ENCODE assay signal across 1 cellular context in the genomic region with DNA sequence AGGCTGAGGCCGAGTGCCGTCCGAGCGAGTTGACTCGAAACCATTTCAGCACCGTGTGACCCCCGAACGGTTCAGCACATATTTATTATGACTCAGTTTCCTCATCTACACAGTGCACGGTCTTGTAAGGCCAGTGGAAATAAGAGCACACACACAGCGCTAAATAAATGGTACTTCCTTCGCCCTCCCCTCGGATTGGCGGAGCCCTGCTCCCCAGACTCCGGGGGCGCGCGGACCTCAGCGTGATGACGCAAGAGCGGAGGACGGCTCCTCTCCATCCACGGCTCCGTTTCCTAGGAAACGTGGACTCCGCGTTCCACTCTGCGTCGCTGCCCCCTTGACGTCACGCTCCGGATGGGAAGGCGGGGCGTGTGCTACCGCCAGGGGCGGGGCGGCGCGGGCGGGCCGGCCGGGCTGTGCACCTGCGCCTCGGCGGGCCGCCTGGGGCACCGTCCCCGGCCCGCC.
TF ChIP-seq lines count a peak whose summit lies in the region.

A gene with protein sequence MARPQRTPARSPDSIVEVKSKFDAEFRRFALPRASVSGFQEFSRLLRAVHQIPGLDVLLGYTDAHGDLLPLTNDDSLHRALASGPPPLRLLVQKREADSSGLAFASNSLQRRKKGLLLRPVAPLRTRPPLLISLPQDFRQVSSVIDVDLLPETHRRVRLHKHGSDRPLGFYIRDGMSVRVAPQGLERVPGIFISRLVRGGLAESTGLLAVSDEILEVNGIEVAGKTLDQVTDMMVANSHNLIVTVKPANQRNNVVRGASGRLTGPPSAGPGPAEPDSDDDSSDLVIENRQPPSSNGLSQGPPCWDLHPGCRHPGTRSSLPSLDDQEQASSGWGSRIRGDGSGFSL (plus strand): TSS at position 397 of the 465 bp plus-strand sequence. CDS start 79 bp downstream, outside the sequence.

TF ChIP-seq in HepG2, 621 proteins besides CTCF, POLR2A, EP300 and RAD21 (continued from another document and continues in another):
- TF ChIP-seq, protein P1, sequence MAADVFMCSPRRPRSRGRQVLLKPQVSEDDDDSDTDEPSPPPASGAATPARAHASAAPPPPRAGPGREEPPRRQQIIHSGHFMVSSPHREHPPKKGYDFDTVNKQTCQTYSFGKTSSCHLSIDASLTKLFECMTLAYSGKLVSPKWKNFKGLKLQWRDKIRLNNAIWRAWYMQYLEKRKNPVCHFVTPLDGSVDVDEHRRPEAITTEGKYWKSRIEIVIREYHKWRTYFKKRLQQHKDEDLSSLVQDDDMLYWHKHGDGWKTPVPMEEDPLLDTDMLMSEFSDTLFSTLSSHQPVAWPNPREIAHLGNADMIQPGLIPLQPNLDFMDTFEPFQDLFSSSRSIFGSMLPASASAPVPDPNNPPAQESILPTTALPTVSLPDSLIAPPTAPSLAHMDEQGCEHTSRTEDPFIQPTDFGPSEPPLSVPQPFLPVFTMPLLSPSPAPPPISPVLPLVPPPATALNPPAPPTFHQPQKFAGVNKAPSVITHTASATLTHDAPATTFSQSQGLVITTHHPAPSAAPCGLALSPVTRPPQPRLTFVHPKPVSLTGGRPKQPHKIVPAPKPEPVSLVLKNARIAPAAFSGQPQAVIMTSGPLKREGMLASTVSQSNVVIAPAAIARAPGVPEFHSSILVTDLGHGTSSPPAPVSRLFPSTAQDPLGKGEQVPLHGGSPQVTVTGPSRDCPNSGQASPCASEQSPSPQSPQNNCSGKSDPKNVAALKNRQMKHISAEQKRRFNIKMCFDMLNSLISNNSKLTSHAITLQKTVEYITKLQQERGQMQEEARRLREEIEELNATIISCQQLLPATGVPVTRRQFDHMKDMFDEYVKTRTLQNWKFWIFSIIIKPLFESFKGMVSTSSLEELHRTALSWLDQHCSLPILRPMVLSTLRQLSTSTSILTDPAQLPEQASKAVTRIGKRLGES (CRISPR knock-in tag; IDR thresholded peaks at IDR 0.05; ENCODE audit: borderline replicate concordance) = no peak
- TF ChIP-seq CREB1 (IDR thresholded peaks at IDR 0.05) = peak; percentile 98
- TF ChIP-seq CREB1 (CRISPR knock-in tag; IDR thresholded peaks at IDR 0.05) = peak; percentile 89
- TF ChIP-seq ZNF431 (CRISPR knock-in tag; IDR thresholded peaks at IDR 0.05; ENCODE audit: borderline replicate concordance, low read depth) = no peak
- TF ChIP-seq PITX1 (CRISPR knock-in tag; IDR thresholded peaks at IDR 0.05) = no peak
- TF ChIP-seq, protein P2, sequence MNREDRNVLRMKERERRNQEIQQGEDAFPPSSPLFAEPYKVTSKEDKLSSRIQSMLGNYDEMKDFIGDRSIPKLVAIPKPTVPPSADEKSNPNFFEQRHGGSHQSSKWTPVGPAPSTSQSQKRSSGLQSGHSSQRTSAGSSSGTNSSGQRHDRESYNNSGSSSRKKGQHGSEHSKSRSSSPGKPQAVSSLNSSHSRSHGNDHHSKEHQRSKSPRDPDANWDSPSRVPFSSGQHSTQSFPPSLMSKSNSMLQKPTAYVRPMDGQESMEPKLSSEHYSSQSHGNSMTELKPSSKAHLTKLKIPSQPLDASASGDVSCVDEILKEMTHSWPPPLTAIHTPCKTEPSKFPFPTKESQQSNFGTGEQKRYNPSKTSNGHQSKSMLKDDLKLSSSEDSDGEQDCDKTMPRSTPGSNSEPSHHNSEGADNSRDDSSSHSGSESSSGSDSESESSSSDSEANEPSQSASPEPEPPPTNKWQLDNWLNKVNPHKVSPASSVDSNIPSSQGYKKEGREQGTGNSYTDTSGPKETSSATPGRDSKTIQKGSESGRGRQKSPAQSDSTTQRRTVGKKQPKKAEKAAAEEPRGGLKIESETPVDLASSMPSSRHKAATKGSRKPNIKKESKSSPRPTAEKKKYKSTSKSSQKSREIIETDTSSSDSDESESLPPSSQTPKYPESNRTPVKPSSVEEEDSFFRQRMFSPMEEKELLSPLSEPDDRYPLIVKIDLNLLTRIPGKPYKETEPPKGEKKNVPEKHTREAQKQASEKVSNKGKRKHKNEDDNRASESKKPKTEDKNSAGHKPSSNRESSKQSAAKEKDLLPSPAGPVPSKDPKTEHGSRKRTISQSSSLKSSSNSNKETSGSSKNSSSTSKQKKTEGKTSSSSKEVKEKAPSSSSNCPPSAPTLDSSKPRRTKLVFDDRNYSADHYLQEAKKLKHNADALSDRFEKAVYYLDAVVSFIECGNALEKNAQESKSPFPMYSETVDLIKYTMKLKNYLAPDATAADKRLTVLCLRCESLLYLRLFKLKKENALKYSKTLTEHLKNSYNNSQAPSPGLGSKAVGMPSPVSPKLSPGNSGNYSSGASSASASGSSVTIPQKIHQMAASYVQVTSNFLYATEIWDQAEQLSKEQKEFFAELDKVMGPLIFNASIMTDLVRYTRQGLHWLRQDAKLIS (CRISPR knock-in tag; IDR thresholded peaks at IDR 0.05) = no peak
- TF ChIP-seq KAT8 (CRISPR knock-in tag; IDR thresholded peaks at IDR 0.05) = no peak; the same call in none of the 2 replicates
- peak; percentile 64; the same call in 1 of the 2 replicates for TF ChIP-seq NR2C2 (CRISPR knock-in tag; IDR thresholded peaks at IDR 0.05; ENCODE audit: borderline replicate concordance)
- no peak for TF ChIP-seq ZNF383 (CRISPR knock-in tag; IDR thresholded peaks at IDR 0.05; ENCODE audit: borderline replicate concordance)
- no peak for TF ChIP-seq PAWR (CRISPR knock-in tag; IDR thresholded peaks at IDR 0.05; ENCODE audit: borderline replicate concordance)
- no peak for TF ChIP-seq ZFP41 (CRISPR knock-in tag; IDR thresholded peaks at IDR 0.05; ENCODE audit: borderline replicate concordance)
- no peak for TF ChIP-seq ZNF570 (CRISPR knock-in tag; IDR thresholded peaks at IDR 0.05; ENCODE audit: borderline replicate concordance)
- no peak for TF ChIP-seq PHF5A (CRISPR knock-in tag; IDR thresholded peaks at IDR 0.05; ENCODE audit: low read depth, unreplicated experiment)
- TF ChIP-seq FOSL2 (CRISPR knock-in tag; IDR thresholded peaks at IDR 0.05) = peak; percentile 63; the same call in 1 of the 2 replicates
- no peak for TF ChIP-seq CCAR2 (optimal IDR thresholded peaks at IDR 0.05; ENCODE audit: low read depth, low read length)
- no peak for TF ChIP-seq MTA1 (CRISPR knock-in tag; IDR thresholded peaks at IDR 0.05; ENCODE audit: borderline replicate concordance)
- TF ChIP-seq ELF1 (CRISPR knock-in tag; IDR thresholded peaks at IDR 0.05) = no peak
- no peak for TF ChIP-seq ZFP90 (CRISPR knock-in tag; IDR thresholded peaks at IDR 0.05; ENCODE audit: borderline replicate concordance)
- no peak for TF ChIP-seq ZNF180 (CRISPR knock-in tag; IDR thresholded peaks at IDR 0.05; ENCODE audit: borderline replicate concordance, low read depth)
- no peak for TF ChIP-seq RBAK (CRISPR knock-in tag; IDR thresholded peaks at IDR 0.05)
- 0 out of 2 replicates have a peak, but pooled peaks have one; percentile 1 for TF ChIP-seq SMAD1 (CRISPR knock-in tag; IDR thresholded peaks at IDR 0.05; ENCODE audit: borderline replicate concordance, low read depth)
- no peak for TF ChIP-seq ERF (CRISPR knock-in tag; IDR thresholded peaks at IDR 0.05)
- TF ChIP-seq, protein P3, sequence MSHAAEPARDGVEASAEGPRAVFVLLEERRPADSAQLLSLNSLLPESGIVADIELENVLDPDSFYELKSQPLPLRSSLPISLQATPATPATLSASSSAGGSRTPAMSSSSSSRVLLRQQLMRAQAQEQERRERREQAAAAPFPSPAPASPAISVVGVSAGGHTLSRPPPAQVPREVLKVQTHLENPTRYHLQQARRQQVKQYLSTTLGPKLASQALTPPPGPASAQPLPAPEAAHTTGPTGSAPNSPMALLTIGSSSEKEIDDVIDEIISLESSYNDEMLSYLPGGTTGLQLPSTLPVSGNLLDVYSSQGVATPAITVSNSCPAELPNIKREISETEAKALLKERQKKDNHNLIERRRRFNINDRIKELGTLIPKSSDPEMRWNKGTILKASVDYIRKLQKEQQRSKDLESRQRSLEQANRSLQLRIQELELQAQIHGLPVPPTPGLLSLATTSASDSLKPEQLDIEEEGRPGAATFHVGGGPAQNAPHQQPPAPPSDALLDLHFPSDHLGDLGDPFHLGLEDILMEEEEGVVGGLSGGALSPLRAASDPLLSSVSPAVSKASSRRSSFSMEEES (CRISPR knock-in tag; IDR thresholded peaks at IDR 0.05) = no peak
- peak; percentile 20; the same call in 1 of the 2 replicates for TF ChIP-seq GABPB1 (CRISPR knock-in tag; IDR thresholded peaks at IDR 0.05)
- no peak for TF ChIP-seq ZNF660 (CRISPR knock-in tag; IDR thresholded peaks at IDR 0.05; ENCODE audit: borderline replicate concordance, low read depth)
- TF ChIP-seq ZZZ3 (CRISPR knock-in tag; IDR thresholded peaks at IDR 0.05; ENCODE audit: borderline replicate concordance) = no peak
- no peak for TF ChIP-seq FIP1L1 (IDR thresholded peaks at IDR 0.05; ENCODE audit: borderline replicate concordance, insufficient read depth, low read depth, low read length)
- no peak for TF ChIP-seq RORA (CRISPR knock-in tag; IDR thresholded peaks at IDR 0.05)
- no peak for TF ChIP-seq NCOA1 (CRISPR knock-in tag; IDR thresholded peaks at IDR 0.05)
- TF ChIP-seq, protein P4, sequence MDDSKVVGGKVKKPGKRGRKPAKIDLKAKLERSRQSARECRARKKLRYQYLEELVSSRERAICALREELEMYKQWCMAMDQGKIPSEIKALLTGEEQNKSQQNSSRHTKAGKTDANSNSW (CRISPR knock-in tag; IDR thresholded peaks at IDR 0.05; ENCODE audit: borderline replicate concordance) = no peak
- TF ChIP-seq ZNF251 (CRISPR knock-in tag; IDR thresholded peaks at IDR 0.05) = no peak
- no peak for TF ChIP-seq TCF7L2 (IDR thresholded peaks at IDR 0.05; ENCODE audit: low read depth, low read length)
- no peak for TF ChIP-seq HOXA9 (CRISPR knock-in tag; IDR thresholded peaks at IDR 0.05; ENCODE audit: borderline replicate concordance)
- no peak for TF ChIP-seq PCBP1 (IDR thresholded peaks at IDR 0.05; ENCODE audit: borderline replicate concordance, low read depth, low read length)
- TF ChIP-seq, protein P5, sequence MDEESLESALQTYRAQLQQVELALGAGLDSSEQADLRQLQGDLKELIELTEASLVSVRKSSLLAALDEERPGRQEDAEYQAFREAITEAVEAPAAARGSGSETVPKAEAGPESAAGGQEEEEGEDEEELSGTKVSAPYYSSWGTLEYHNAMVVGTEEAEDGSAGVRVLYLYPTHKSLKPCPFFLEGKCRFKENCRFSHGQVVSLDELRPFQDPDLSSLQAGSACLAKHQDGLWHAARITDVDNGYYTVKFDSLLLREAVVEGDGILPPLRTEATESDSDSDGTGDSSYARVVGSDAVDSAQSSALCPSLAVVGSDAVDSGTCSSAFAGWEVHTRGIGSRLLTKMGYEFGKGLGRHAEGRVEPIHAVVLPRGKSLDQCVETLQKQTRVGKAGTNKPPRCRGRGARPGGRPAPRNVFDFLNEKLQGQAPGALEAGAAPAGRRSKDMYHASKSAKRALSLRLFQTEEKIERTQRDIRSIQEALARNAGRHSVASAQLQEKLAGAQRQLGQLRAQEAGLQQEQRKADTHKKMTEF (CRISPR knock-in tag; IDR thresholded peaks at IDR 0.05) = no peak
- TF ChIP-seq, protein P6, sequence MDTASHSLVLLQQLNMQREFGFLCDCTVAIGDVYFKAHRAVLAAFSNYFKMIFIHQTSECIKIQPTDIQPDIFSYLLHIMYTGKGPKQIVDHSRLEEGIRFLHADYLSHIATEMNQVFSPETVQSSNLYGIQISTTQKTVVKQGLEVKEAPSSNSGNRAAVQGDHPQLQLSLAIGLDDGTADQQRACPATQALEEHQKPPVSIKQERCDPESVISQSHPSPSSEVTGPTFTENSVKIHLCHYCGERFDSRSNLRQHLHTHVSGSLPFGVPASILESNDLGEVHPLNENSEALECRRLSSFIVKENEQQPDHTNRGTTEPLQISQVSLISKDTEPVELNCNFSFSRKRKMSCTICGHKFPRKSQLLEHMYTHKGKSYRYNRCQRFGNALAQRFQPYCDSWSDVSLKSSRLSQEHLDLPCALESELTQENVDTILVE (CRISPR knock-in tag; IDR thresholded peaks at IDR 0.05) = peak; percentile 14; the same call in 1 of the 2 replicates
- TF ChIP-seq ADNP (CRISPR knock-in tag; IDR thresholded peaks at IDR 0.05) = no peak
- TF ChIP-seq ZMYM4 (CRISPR knock-in tag; IDR thresholded peaks at IDR 0.05) = no peak
- TF ChIP-seq, protein P7, sequence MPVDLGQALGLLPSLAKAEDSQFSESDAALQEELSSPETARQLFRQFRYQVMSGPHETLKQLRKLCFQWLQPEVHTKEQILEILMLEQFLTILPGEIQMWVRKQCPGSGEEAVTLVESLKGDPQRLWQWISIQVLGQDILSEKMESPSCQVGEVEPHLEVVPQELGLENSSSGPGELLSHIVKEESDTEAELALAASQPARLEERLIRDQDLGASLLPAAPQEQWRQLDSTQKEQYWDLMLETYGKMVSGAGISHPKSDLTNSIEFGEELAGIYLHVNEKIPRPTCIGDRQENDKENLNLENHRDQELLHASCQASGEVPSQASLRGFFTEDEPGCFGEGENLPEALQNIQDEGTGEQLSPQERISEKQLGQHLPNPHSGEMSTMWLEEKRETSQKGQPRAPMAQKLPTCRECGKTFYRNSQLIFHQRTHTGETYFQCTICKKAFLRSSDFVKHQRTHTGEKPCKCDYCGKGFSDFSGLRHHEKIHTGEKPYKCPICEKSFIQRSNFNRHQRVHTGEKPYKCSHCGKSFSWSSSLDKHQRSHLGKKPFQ (CRISPR knock-in tag; IDR thresholded peaks at IDR 0.05; ENCODE audit: insufficient replicate concordance) = no peak
- TF ChIP-seq ZNF674 (CRISPR knock-in tag; IDR thresholded peaks at IDR 0.05; ENCODE audit: low read depth) = no peak
- TF ChIP-seq, protein P8, sequence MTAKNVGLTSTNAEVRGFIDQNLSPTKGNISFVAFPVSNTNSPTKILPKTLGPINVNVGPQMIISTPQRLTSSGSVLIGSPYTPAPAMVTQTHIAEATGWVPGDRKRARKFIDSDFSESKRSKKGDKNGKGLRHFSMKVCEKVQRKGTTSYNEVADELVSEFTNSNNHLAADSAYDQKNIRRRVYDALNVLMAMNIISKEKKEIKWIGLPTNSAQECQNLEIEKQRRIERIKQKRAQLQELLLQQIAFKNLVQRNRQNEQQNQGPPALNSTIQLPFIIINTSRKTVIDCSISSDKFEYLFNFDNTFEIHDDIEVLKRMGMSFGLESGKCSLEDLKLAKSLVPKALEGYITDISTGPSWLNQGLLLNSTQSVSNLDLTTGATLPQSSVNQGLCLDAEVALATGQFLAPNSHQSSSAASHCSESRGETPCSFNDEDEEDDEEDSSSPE (CRISPR knock-in tag; IDR thresholded peaks at IDR 0.05) = no peak
- TF ChIP-seq MED13 (CRISPR knock-in tag; IDR thresholded peaks at IDR 0.05) = no peak
- 0 out of 2 replicates have a peak, but pooled peaks have one; percentile 10 for TF ChIP-seq ZBTB20 (CRISPR knock-in tag; IDR thresholded peaks at IDR 0.05; ENCODE audit: borderline replicate concordance, low read depth)
- no peak for TF ChIP-seq SMAD3 (CRISPR knock-in tag; IDR thresholded peaks at IDR 0.05)
- no peak for TF ChIP-seq ZNF550 (CRISPR knock-in tag; IDR thresholded peaks at IDR 0.05; ENCODE audit: borderline replicate concordance)
- TF ChIP-seq, protein P9, sequence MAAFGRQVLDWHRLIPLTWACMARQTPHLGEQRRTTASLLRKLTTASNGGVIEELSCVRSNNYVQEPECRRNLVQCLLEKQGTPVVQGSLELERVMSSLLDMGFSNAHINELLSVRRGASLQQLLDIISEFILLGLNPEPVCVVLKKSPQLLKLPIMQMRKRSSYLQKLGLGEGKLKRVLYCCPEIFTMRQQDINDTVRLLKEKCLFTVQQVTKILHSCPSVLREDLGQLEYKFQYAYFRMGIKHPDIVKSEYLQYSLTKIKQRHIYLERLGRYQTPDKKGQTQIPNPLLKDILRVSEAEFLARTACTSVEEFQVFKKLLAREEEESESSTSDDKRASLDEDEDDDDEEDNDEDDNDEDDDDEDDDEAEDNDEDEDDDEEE (CRISPR knock-in tag; IDR thresholded peaks at IDR 0.05) = no peak
- no peak for TF ChIP-seq MATR3 (CRISPR knock-in tag; IDR thresholded peaks at IDR 0.05)
- no peak for TF ChIP-seq ZNF577 (CRISPR knock-in tag; IDR thresholded peaks at IDR 0.05; ENCODE audit: borderline replicate concordance, low read depth)
- TF ChIP-seq ZNF720 (CRISPR knock-in tag; IDR thresholded peaks at IDR 0.05) = no peak
- no peak for TF ChIP-seq ZNF747 (CRISPR knock-in tag; IDR thresholded peaks at IDR 0.05; ENCODE audit: borderline replicate concordance)
- TF ChIP-seq NFATC3 (CRISPR knock-in tag; IDR thresholded peaks at IDR 0.05) = no peak
- no peak for TF ChIP-seq ATAD3A (CRISPR knock-in tag; IDR thresholded peaks at IDR 0.05)
